Comparison of ENCODE assay signal across 21 cellular contexts in genomic region chr17:1149869-1150268, GRCh38.
"Had no signal": no experiment of that assay in that cellular context is flagged by ENCODE, and none has a peak within 500 bp of the region (broad histone marks: within the 10 kb centered on the region; RNA-seq: fewer than 3 reads in every experiment).

No MANE protein-coding gene starts in this region.

- H3K36me3 Mint-ChIP-seq: natural killer cell had no signal

- ATAC-seq: gastroesophageal sphincter; left colon; mucosa of descending colon; natural killer cell; psoas muscle; stimulated activated naive B cell treated with anti-CD40 and anti-IgM and Interleukin-4, amounts not matched to agents 10 μg/mL and 1 μg/mL and 100 μg/mL, for 72 hours; stimulated activated naive CD8-positive, alpha-beta T cell treated with anti-CD3 and anti-CD28 coated beads, Interleukin-15, amount 100 ng/mL, for 72 hours had no signal

- H3K27me3 Mint-ChIP-seq: stimulated activated naive B cell treated with anti-CD40 and anti-IgM and Interleukin-4, amounts not matched to agents 10 μg/mL and 1 μg/mL and 100 μg/mL, for 72 hours; stimulated activated naive CD8-positive, alpha-beta T cell treated with anti-CD3 and anti-CD28 coated beads, Interleukin-15, amount 100 ng/mL, for 72 hours had no signal

- H3K9me3 Mint-ChIP-seq: natural killer cell; stimulated activated naive B cell treated with anti-CD40 and anti-IgM and Interleukin-4, amounts not matched to agents 10 μg/mL and 1 μg/mL and 100 μg/mL, for 72 hours had no signal

- H3K27ac Mint-ChIP-seq: natural killer cell; stimulated activated naive B cell treated with anti-CD40 and anti-IgM and Interleukin-4, amounts not matched to agents 10 μg/mL and 1 μg/mL and 100 μg/mL, for 72 hours; stimulated activated naive CD8-positive, alpha-beta T cell treated with anti-CD3 and anti-CD28 coated beads, Interleukin-15, amount 100 ng/mL, for 72 hours had no signal

- H3K4me1 Mint-ChIP-seq: stimulated activated naive CD8-positive, alpha-beta T cell treated with anti-CD3 and anti-CD28 coated beads, Interleukin-15, amount 100 ng/mL, for 72 hours had no signal

- H3K27me3 ChIP-seq: esophagus squamous epithelium, gastroesophageal sphincter, hepatocyte, sigmoid colon, testis had no signal

- H3K27ac ChIP-seq: esophagus squamous epithelium, gastroesophageal sphincter, hepatocyte, psoas muscle, sigmoid colon, skin epidermis, testis, tibial nerve had no signal

- H3K4me1 ChIP-seq: psoas muscle, sigmoid colon, testis had no signal

- H3K36me3 ChIP-seq: tibial nerve had no signal

- DNase-seq: cerebellar nuclear complex; dermis blood vessel endothelial cell; esophagus squamous epithelium; foreskin fibroblast; glutamatergic neuron; kidney; left colon; mucosa of descending colon; natural killer cell; psoas muscle; retina; sigmoid colon; stimulated activated CD4-positive, alpha-beta T cell treated with anti-CD3 and anti-CD28 coated beads, Interleukin-2, amount 100 ng/mL, for 24 hours; stimulated activated CD4-positive, alpha-beta T cell treated with anti-CD3 and anti-CD28 coated beads, Interleukin-4, amount 100 ng/mL, for 4 hours; stimulated activated naive B cell treated with anti-CD40 and anti-IgM and Interleukin-4, amounts not matched to agents 10 μg/mL and 1 μg/mL and 100 μg/mL, for 72 hours; stimulated activated naive CD8-positive, alpha-beta T cell treated with anti-CD3 and anti-CD28 coated beads, Interleukin-15, amount 100 ng/mL, for 72 hours; testis had no signal

- H3K4me3 Mint-ChIP-seq: natural killer cell; stimulated activated naive B cell treated with anti-CD40 and anti-IgM and Interleukin-4, amounts not matched to agents 10 μg/mL and 1 μg/mL and 100 μg/mL, for 72 hours; stimulated activated naive CD8-positive, alpha-beta T cell treated with anti-CD3 and anti-CD28 coated beads, Interleukin-15, amount 100 ng/mL, for 72 hours had no signal

- H3K9me3 ChIP-seq: esophagus squamous epithelium, gastroesophageal sphincter, mucosa of descending colon, psoas muscle, sigmoid colon, testis, tibial nerve had no signal

- H3K4me3 ChIP-seq: esophagus squamous epithelium, gastroesophageal sphincter, hepatocyte, mucosa of descending colon, psoas muscle, sigmoid colon, skin epidermis, testis, tibial nerve had no signal
